1 cellular context compared by ENCODE assay signal in the genomic region with DNA sequence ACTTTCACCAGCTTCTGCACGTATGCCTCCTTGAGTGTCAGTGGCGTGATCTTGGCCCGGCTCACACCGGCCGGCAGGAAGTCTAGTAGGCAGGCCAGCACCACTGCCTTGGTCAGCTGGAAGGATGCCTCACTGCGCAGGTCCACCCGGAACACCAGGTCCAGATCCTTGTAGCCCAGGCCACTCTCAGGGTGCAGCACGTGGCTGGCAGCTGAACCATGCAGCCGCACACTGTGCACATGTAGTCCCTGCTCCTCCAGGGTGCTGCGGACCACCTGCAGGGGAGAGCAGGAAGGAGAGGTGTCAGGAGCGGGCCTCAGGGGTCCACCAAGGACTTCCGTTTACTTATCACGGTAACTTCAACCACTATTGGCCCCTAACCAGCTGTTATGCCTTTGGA.
TF ChIP-seq lines count a peak whose summit lies in the region.

No MANE protein-coding gene starts in this region.

TF ChIP-seq in IMR-90, 13 proteins besides CTCF, POLR2A, EP300 and RAD21:
- no peak for TF ChIP-seq CHD1 (IDR thresholded peaks at IDR 0.05; ENCODE audit: low read depth, low read length)
- no peak for TF ChIP-seq RFX5 (IDR thresholded peaks at IDR 0.05; ENCODE audit: low read depth, low read length)
- no peak for TF ChIP-seq MXI1 (IDR thresholded peaks at IDR 0.05; ENCODE audit: borderline replicate concordance, low read depth, low read length)
- TF ChIP-seq, protein P1, sequence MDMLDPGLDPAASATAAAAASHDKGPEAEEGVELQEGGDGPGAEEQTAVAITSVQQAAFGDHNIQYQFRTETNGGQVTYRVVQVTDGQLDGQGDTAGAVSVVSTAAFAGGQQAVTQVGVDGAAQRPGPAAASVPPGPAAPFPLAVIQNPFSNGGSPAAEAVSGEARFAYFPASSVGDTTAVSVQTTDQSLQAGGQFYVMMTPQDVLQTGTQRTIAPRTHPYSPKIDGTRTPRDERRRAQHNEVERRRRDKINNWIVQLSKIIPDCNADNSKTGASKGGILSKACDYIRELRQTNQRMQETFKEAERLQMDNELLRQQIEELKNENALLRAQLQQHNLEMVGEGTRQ (IDR thresholded peaks at IDR 0.05; ENCODE audit: low read depth, low read length): no peak
- no peak for TF ChIP-seq CEBPB (IDR thresholded peaks at IDR 0.05; ENCODE audit: low read depth, low read length)
- TF ChIP-seq ELK1 (IDR thresholded peaks at IDR 0.05; ENCODE audit: borderline replicate concordance, low read depth, low read length): no peak
- TF ChIP-seq SMC3 (IDR thresholded peaks at IDR 0.05; ENCODE audit: low read depth, low read length): no peak
- TF ChIP-seq MAZ (IDR thresholded peaks at IDR 0.05; ENCODE audit: borderline replicate concordance, low read depth, low read length): no peak
- TF ChIP-seq RCOR1 (IDR thresholded peaks at IDR 0.05; ENCODE audit: insufficient replicate concordance, low read length): no peak
- TF ChIP-seq NFE2L2 (IDR thresholded peaks at IDR 0.05; ENCODE audit: low read depth, low read length): no peak
- TF ChIP-seq FOS (IDR thresholded peaks at IDR 0.05; ENCODE audit: low read depth, low read length): no peak
- TF ChIP-seq BHLHE40 (IDR thresholded peaks at IDR 0.05; ENCODE audit: low read depth, low read length): no peak
- TF ChIP-seq MAFK (IDR thresholded peaks at IDR 0.05; ENCODE audit: low read depth, low read length): no peak
TF ChIP-seq in IMR-90: peak in this region for 0.
